In genomic region chr5:124951676-124952075, GRCh38 we compare ENCODE assay signal across 9 cellular contexts.
DNase-seq lines count a peak whose midpoint lies in the region; ATAC-seq and TF ChIP-seq lines count a peak whose summit lies in the region.
"Had no signal": no experiment of that assay in that cellular context is flagged by ENCODE, and none has a peak within 500 bp of the region (broad histone marks: within the 10 kb centered on the region; RNA-seq: fewer than 3 reads in every experiment).

No MANE protein-coding gene starts in this region.

- H3K27me3 ChIP-seq in thyroid gland: no peaks in the 10 kb centered on the region

- peak in 1 of 3 experiments; percentile 1 for DNase-seq in effector memory CD8-positive, alpha-beta T cell
- no peak for DNase-seq in activated CD4-positive, CD25-positive, alpha-beta regulatory T cell treated with anti-CD3 and anti-CD28 coated beads, Interleukin-2, amount 50 U/mL, for 72 hours
- DNase-seq in thyroid gland (no peak), LoVo (ENCODE audit: low spot score) (no peak), C1 segment of cervical spinal cord (lab: John Stamatoyannopoulos, UW) (no peak)
- DNase-seq: Right ventricle myocardium superior had no signal

- no peak overlapping the region for H3K4me3 ChIP-seq in thyroid gland (replicated peaks in 1 of 3)

- H3K9me3 ChIP-seq in thyroid gland: no peaks in the 10 kb centered on the region

- no peak overlapping the region for H3K27ac ChIP-seq in thyroid gland

- ATAC-seq in GM18511 (IDR thresholded peaks at IDR 0.05; ENCODE audit: unreplicated experiment) (peak; percentile 58), GM21526 (IDR thresholded peaks at IDR 0.05; ENCODE audit: low FRiP score, unreplicated experiment) (peak; percentile 54), HG03175 (IDR thresholded peaks at IDR 0.05; ENCODE audit: unreplicated experiment) (peak; percentile 66)
- peak; percentile 36 for ATAC-seq in effector memory CD8-positive, alpha-beta T cell (replicated peaks)

- H3K4me1 ChIP-seq in thyroid gland: no peaks in the 10 kb centered on the region

- peak overlapping the region in 1 of 2 donors; percentile 33 for H3K27ac Mint-ChIP-seq in effector memory CD8-positive, alpha-beta T cell

- H3K4me1 Mint-ChIP-seq in effector memory CD8-positive, alpha-beta T cell (ENCODE audit: low read depth in 2 of 2): no peaks in the 10 kb centered on the region

- H3K9me3 Mint-ChIP-seq in effector memory CD8-positive, alpha-beta T cell: peaks cover 0 to 7% of the 10 kb centered on the region in 2 donors

- intact Hi-C loops in thyroid gland (cut with DNase I): no loop called here

- H3K36me3 Mint-ChIP-seq in effector memory CD8-positive, alpha-beta T cell (ENCODE audit: insufficient read depth): no peaks in the 10 kb centered on the region

- H3K36me3 ChIP-seq in thyroid gland: no peaks in the 10 kb centered on the region

- TF ChIP-seq POLR2A in thyroid gland (IDR thresholded peaks at IDR 0.05): no peak

- no peak for TF ChIP-seq CTCF in thyroid gland (IDR thresholded peaks at IDR 0.05)

- WGBS in thyroid gland, 2 donors: 91 to 95% methylated on average over 3 of the region's 3 CpGs

- no peaks in the 10 kb centered on the region for H3K27me3 Mint-ChIP-seq in effector memory CD8-positive, alpha-beta T cell

- peak overlapping the region in 1 of 2 donors; percentile 22 for H3K4me3 Mint-ChIP-seq in effector memory CD8-positive, alpha-beta T cell
